Comparison of ENCODE assay signal across 11 cellular contexts in genomic region chr10:97618733-97619132, GRCh38. TPM values are rescaled to one million over a fixed set of nuclear protein-coding genes. Genes with fewer than 3 reads are reported as not detected.
"Had no signal": no experiment of that assay in that cellular context is flagged by ENCODE, and none has a peak within 500 bp of the region (broad histone marks: within the 10 kb centered on the region; RNA-seq: fewer than 3 reads in every experiment).

No MANE protein-coding gene starts in this region.

- ATAC-seq: HCT116 had no signal

- H3K4me3 Mint-ChIP-seq: HFFc6 had no signal

- DNase-seq: GOT3, H7, HFFc6, IMR-90, KBM-7 had no signal

- H3K4me1 ChIP-seq: HAP-1 had no signal

- H3K9me3 ChIP-seq: HAP-1 had no signal

- H3K27ac ChIP-seq: HL-60, KMS-11 had no signal

- H3K9me3 Mint-ChIP-seq: HFFc6 had no signal

- H3K27ac Mint-ChIP-seq: HFFc6 had no signal

- H3K4me3 ChIP-seq: HAP-1 had no signal

- H3K4me2 ChIP-seq: KMS-11 had no signal

- H3K36me3 ChIP-seq: HAP-1 had no signal

- H3K9ac ChIP-seq: KMS-11 had no signal

RNA-seq across cellular contexts. Expression of gene C10orf62, which starts 29.2 kb away (rescaled TPM):
- total RNA-seq: H4, H7, HFFc6, HT1080, IMR-90 had no signal
- polyA plus RNA-seq: IMR-90 had no signal

RNA-seq across cellular contexts. Expression of gene HOGA1, which starts 34.5 kb away (rescaled TPM):
- total RNA-seq: H7 had no signal

RNA-seq across cellular contexts. Expression of gene ANKRD2, which starts 46.2 kb away (rescaled TPM):
- total RNA-seq: H7, HT1080 had no signal
